In the genomic region with DNA sequence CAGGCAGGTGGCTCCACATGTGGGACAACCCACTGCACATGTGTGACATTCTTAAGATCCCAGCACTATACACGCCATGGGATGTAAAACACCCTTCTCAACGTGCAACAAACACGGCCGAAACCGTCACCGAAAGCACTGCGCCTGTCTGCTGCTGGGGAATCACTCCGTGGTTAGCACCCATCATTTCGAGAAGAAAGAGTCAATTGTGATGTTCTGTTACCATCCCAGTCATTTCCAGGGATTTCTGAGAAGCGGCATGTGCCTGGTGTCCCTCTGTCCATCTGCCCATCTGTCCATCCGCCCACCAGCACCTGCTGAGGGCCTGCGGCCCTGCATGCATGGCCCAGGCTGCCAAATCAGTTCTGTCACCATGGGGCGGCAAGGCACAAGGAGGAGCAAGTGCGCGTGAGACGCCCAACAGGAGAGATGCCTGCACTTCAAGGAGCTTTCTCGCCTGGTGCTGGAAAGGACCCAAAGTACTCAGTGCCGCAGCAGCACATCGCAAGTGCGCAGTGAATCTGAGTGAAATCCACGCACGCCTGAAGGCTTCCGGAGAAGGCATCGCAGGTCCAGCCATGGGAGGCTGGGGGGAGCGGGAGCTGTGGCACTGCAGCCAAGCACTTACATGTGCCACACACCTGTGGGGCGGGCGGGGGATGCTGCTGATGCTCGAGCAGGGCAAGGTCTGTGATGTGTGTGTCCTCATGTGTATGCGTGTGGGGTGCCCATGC, we compare ENCODE assay signal across 13 cellular contexts. TPM values are rescaled to one million over a fixed set of nuclear protein-coding genes. Genes with fewer than 3 reads are reported as not detected.
DNase-seq lines count a peak whose midpoint lies in the region; ATAC-seq and TF ChIP-seq lines count a peak whose summit lies in the region.
"Had no signal": no experiment of that assay in that cellular context is flagged by ENCODE, and none has a peak within 500 bp of the region (broad histone marks: within the 10 kb centered on the region; RNA-seq: fewer than 3 reads in every experiment).

No MANE protein-coding gene starts in this region.

- H3K79me2 ChIP-seq in neural progenitor cell (ENCODE audit: low read depth) = peaks cover 77% of the 10 kb centered on the region

- peaks cover 6% of the 10 kb centered on the region for H3K4me1 Mint-ChIP-seq in activated naive CD8-positive, alpha-beta T cell treated with anti-CD3 and anti-CD28 coated beads, Interleukin-2, amount 10 ng/mL, durations not matched to agents 7 days and 5 days
- peaks cover 60% of the 10 kb centered on the region for H3K4me1 Mint-ChIP-seq in neural progenitor cell

- no peaks in the 10 kb centered on the region for H3K27me3 Mint-ChIP-seq in activated naive CD8-positive, alpha-beta T cell treated with anti-CD3 and anti-CD28 coated beads, Interleukin-2, amount 10 ng/mL, durations not matched to agents 7 days and 5 days
- H3K27me3 Mint-ChIP-seq in neural progenitor cell (ENCODE audit: insufficient read depth, low read depth) = peaks cover 8% of the 10 kb centered on the region

- no peak overlapping the region for H3K4me3 ChIP-seq in neural progenitor cell
- H3K4me3 ChIP-seq: left lung had no signal

- H3K4me3 Mint-ChIP-seq in activated naive CD8-positive, alpha-beta T cell treated with anti-CD3 and anti-CD28 coated beads, Interleukin-2, amount 10 ng/mL, durations not matched to agents 7 days and 5 days = peak overlapping the region; percentile 68
- peak overlapping the region; percentile 59 for H3K4me3 Mint-ChIP-seq in neural progenitor cell
- H3K4me3 Mint-ChIP-seq: dendritic cell treated with granulocyte-macrophage colony-stimulating factor and Interleukin-4, amounts not matched to agents 40 ng/mL and 50 ng/mL, for 4 days had no signal

- H3F3A ChIP-seq in neural progenitor cell (ENCODE audit: low read depth) = peaks cover 17% of the 10 kb centered on the region

- peaks cover 78% of the 10 kb centered on the region for H4K20me1 ChIP-seq in neural progenitor cell (ENCODE audit: low read depth)

- H3K9ac ChIP-seq in neural progenitor cell = no peak overlapping the region

- H3K9me3 ChIP-seq in neural progenitor cell (ENCODE audit: low read depth) = no peaks in the 10 kb centered on the region
- H3K9me3 ChIP-seq: left lung had no signal

- no peaks in the 10 kb centered on the region for H3K36me3 Mint-ChIP-seq in activated naive CD8-positive, alpha-beta T cell treated with anti-CD3 and anti-CD28 coated beads, Interleukin-2, amount 10 ng/mL, durations not matched to agents 7 days and 5 days
- H3K36me3 Mint-ChIP-seq in neural progenitor cell = no peaks in the 10 kb centered on the region

- POLR2A ChIA-PET in activated naive CD8-positive, alpha-beta T cell treated with anti-CD3 and anti-CD28 coated beads, Interleukin-2, amount 10 ng/mL, durations not matched to agents 7 days and 5 days (lab: Charles Lee) = interaction anchor here (1.5 kb wide), 1 partner anchor 71 kb away, joined by 4 read pairs; a partner anchor contains a TSS

- ATAC-seq in GM19395 (IDR thresholded peaks at IDR 0.05; ENCODE audit: unreplicated experiment) (peak; percentile 48), left lobe of liver (no peak), GM18873 (IDR thresholded peaks at IDR 0.05; ENCODE audit: low FRiP score, unreplicated experiment) (no peak)
- no peak for ATAC-seq in activated naive CD8-positive, alpha-beta T cell treated with anti-CD3 and anti-CD28 coated beads, Interleukin-2, amount 10 ng/mL, durations not matched to agents 7 days and 5 days (ENCODE audit: low read depth)
- ATAC-seq: foreskin keratinocyte, left lung, PC-3 had no signal

- TF ChIP-seq CTCF in GM10266 (IDR thresholded peaks at IDR 0.05; ENCODE audit: control insufficient read depth, insufficient read depth, low read depth, missing control alignments) = no peak
- TF ChIP-seq CTCF in neural progenitor cell (IDR thresholded peaks at IDR 0.05) = no peak

- DNase-seq in GM10266 (ENCODE audit: extremely low spot score) = peak; percentile 57
- no peak for DNase-seq in activated naive CD8-positive, alpha-beta T cell treated with anti-CD3 and anti-CD28 coated beads, Interleukin-2, amount 10 ng/mL, durations not matched to agents 7 days and 5 days
- DNase-seq in neural progenitor cell (ENCODE audit: low spot score) = no peak
- DNase-seq in left lobe of liver (ENCODE audit: low spot score) = no peak
- DNase-seq in T-helper 2 cell = no peak
- DNase-seq in substantia nigra (lab: John Stamatoyannopoulos, UW) = no peak
- DNase-seq: activated effector memory CD4-positive, alpha-beta T cell treated with anti-CD3 and anti-CD28 coated beads, Interleukin-2, amount 50 U/mL, for 16 hours; foreskin keratinocyte; PC-3 had no signal

- H3K9me3 Mint-ChIP-seq in activated naive CD8-positive, alpha-beta T cell treated with anti-CD3 and anti-CD28 coated beads, Interleukin-2, amount 10 ng/mL, durations not matched to agents 7 days and 5 days = no peaks in the 10 kb centered on the region
- H3K9me3 Mint-ChIP-seq in neural progenitor cell = no peaks in the 10 kb centered on the region
- H3K9me3 Mint-ChIP-seq: dendritic cell treated with granulocyte-macrophage colony-stimulating factor and Interleukin-4, amounts not matched to agents 40 ng/mL and 50 ng/mL, for 4 days had no signal

- H3K4me1 ChIP-seq in neural progenitor cell = peaks cover 28% of the 10 kb centered on the region

- no peak overlapping the region for H3K27ac ChIP-seq in neural progenitor cell
- no peak overlapping the region for H3K27ac ChIP-seq in substantia nigra (ENCODE audit: low read depth, low read length, poor library complexity, severe bottlenecking)
- H3K27ac ChIP-seq: foreskin keratinocyte, left lung had no signal

- no peak overlapping the region for H3K4me2 ChIP-seq in neural progenitor cell

- no peak overlapping the region for H3K27ac Mint-ChIP-seq in activated naive CD8-positive, alpha-beta T cell treated with anti-CD3 and anti-CD28 coated beads, Interleukin-2, amount 10 ng/mL, durations not matched to agents 7 days and 5 days
- peak overlapping the region; percentile 42 for H3K27ac Mint-ChIP-seq in neural progenitor cell

- H3K27me3 ChIP-seq in neural progenitor cell = no peaks in the 10 kb centered on the region
- H3K27me3 ChIP-seq: foreskin keratinocyte, left lung had no signal

- no peaks in the 10 kb centered on the region for H3K36me3 ChIP-seq in neural progenitor cell
- H3K36me3 ChIP-seq: left lung had no signal

- H2AFZ ChIP-seq in neural progenitor cell (replicated peaks) = no peak overlapping the region

RNA-seq across cellular contexts. Expression of a gene that starts 38.0 kb away (rescaled TPM):
- total RNA-seq in activated naive CD8-positive, alpha-beta T cell treated with anti-CD3 and anti-CD28 coated beads, Interleukin-2, amount 10 ng/mL, durations not matched to agents 7 days and 5 days = 1 to 10 TPM; 4.7 to 6.4 TPM
- total RNA-seq in neural progenitor cell (ENCODE audit: low replicate concordance) (12.9 and 19.0 TPM in 2 replicates), left lobe of liver (34.8 TPM)
